2 cellular contexts compared by ENCODE assay signal in genomic region chr7:120998525-120998924, GRCh38.
TF ChIP-seq lines count a peak whose summit lies in the region.

No MANE protein-coding gene starts in this region.

TF ChIP-seq in IMR-90, 13 proteins besides CTCF, POLR2A, EP300 and RAD21:
- no peak for TF ChIP-seq RCOR1 (IDR thresholded peaks at IDR 0.05; ENCODE audit: insufficient replicate concordance, low read length)
- TF ChIP-seq CEBPB (IDR thresholded peaks at IDR 0.05; ENCODE audit: low read depth, low read length), result no peak
- no peak for TF ChIP-seq USF2 (IDR thresholded peaks at IDR 0.05; ENCODE audit: low read depth, low read length)
- no peak for TF ChIP-seq MAFK (IDR thresholded peaks at IDR 0.05; ENCODE audit: low read depth, low read length)
- no peak for TF ChIP-seq BHLHE40 (IDR thresholded peaks at IDR 0.05; ENCODE audit: low read depth, low read length)
- no peak for TF ChIP-seq CHD1 (IDR thresholded peaks at IDR 0.05; ENCODE audit: low read depth, low read length)
- no peak for TF ChIP-seq NFE2L2 (IDR thresholded peaks at IDR 0.05; ENCODE audit: low read depth, low read length)
- TF ChIP-seq MXI1 (IDR thresholded peaks at IDR 0.05; ENCODE audit: borderline replicate concordance, low read depth, low read length), result no peak
- no peak for TF ChIP-seq ELK1 (IDR thresholded peaks at IDR 0.05; ENCODE audit: borderline replicate concordance, low read depth, low read length)
- TF ChIP-seq FOS (IDR thresholded peaks at IDR 0.05; ENCODE audit: low read depth, low read length), result no peak
- TF ChIP-seq RFX5 (IDR thresholded peaks at IDR 0.05; ENCODE audit: low read depth, low read length), result no peak
- TF ChIP-seq SMC3 (IDR thresholded peaks at IDR 0.05; ENCODE audit: low read depth, low read length), result no peak
- TF ChIP-seq MAZ (IDR thresholded peaks at IDR 0.05; ENCODE audit: borderline replicate concordance, low read depth, low read length), result no peak

TF ChIP-seq in K562, 482 proteins besides CTCF, POLR2A, EP300 and RAD21:
- TF ChIP-seq MEIS2 (IDR thresholded peaks at IDR 0.05; ENCODE audit: partially characterized antibody) (peak; percentile 55), ARID1B (IDR thresholded peaks at IDR 0.05) (no peak), KDM5B (IDR thresholded peaks at IDR 0.05; ENCODE audit: insufficient replicate concordance, low read depth, low read length) (no peak), MTF1 (CRISPR knock-in tag; IDR thresholded peaks at IDR 0.05; ENCODE audit: borderline replicate concordance) (no peak), SP1 (CRISPR knock-in tag; IDR thresholded peaks at IDR 0.05) (no peak), SMAD2 (IDR thresholded peaks at IDR 0.05; ENCODE audit: low read depth, low read length) (no peak), CHCHD3 (CRISPR knock-in tag; IDR thresholded peaks at IDR 0.05) (no peak), ZNF408 (CRISPR knock-in tag; IDR thresholded peaks at IDR 0.05; ENCODE audit: low read depth) (no peak), ZNF785 (CRISPR knock-in tag; IDR thresholded peaks at IDR 0.05) (no peak)
- TF ChIP-seq, protein P1, sequence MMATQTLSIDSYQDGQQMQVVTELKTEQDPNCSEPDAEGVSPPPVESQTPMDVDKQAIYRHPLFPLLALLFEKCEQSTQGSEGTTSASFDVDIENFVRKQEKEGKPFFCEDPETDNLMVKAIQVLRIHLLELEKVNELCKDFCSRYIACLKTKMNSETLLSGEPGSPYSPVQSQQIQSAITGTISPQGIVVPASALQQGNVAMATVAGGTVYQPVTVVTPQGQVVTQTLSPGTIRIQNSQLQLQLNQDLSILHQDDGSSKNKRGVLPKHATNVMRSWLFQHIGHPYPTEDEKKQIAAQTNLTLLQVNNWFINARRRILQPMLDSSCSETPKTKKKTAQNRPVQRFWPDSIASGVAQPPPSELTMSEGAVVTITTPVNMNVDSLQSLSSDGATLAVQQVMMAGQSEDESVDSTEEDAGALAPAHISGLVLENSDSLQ (IDR thresholded peaks at IDR 0.05), result peak; percentile 65
- TF ChIP-seq, protein P2, sequence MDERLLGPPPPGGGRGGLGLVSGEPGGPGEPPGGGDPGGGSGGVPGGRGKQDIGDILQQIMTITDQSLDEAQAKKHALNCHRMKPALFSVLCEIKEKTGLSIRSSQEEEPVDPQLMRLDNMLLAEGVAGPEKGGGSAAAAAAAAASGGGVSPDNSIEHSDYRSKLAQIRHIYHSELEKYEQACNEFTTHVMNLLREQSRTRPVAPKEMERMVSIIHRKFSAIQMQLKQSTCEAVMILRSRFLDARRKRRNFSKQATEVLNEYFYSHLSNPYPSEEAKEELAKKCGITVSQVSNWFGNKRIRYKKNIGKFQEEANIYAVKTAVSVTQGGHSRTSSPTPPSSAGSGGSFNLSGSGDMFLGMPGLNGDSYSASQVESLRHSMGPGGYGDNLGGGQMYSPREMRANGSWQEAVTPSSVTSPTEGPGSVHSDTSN (CRISPR knock-in tag; IDR thresholded peaks at IDR 0.05; ENCODE audit: low read depth), result no peak
- TF ChIP-seq, protein P2 (tag; conservative IDR thresholded peaks at IDR 0.05; ENCODE audit: low read depth), result peak; percentile 37
- TF ChIP-seq, protein P3, sequence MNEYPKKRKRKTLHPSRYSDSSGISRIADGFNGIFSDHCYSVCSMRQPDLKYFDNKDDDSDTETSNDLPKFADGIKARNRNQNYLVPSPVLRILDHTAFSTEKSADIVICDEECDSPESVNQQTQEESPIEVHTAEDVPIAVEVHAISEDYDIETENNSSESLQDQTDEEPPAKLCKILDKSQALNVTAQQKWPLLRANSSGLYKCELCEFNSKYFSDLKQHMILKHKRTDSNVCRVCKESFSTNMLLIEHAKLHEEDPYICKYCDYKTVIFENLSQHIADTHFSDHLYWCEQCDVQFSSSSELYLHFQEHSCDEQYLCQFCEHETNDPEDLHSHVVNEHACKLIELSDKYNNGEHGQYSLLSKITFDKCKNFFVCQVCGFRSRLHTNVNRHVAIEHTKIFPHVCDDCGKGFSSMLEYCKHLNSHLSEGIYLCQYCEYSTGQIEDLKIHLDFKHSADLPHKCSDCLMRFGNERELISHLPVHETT (CRISPR knock-in tag; conservative IDR thresholded peaks at IDR 0.05 in 1 of 2, IDR thresholded peaks at IDR 0.05 in 1 of 2), result 0 out of 4 replicates have a peak, but pooled peaks of 1 of the 2 experiments have one; percentile 33
